In the genomic region with DNA sequence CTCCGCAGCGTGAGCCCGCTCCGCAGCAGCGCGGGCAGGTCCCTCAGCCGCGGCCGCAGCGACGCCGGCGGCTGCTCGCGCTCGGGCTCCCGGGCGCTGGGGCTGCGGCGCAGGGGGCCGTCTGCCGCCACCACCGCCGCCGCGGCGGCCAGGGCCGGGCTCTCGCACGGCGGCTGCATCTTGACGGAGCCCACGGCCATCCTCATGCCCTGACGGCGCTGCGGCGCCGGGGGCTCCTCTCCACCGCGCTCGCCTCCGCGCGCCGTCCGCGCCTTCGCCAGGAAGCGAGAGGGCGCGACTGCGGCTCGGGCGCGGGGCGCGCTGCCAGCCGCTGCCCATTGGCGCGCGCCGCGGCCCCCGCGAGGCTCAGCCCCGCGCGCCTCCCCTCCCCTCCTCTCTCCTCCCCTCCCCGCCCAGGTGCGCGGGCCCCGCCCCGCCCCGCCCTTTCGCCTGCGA, we compare ENCODE assay signal across 8 cellular contexts. TPM values are rescaled to one million over a fixed set of nuclear protein-coding genes. Genes with fewer than 3 reads are reported as not detected.
DNase-seq lines count a peak whose midpoint lies in the region; ATAC-seq, FAIRE-seq and TF ChIP-seq lines count a peak whose summit lies in the region.

A gene with protein sequence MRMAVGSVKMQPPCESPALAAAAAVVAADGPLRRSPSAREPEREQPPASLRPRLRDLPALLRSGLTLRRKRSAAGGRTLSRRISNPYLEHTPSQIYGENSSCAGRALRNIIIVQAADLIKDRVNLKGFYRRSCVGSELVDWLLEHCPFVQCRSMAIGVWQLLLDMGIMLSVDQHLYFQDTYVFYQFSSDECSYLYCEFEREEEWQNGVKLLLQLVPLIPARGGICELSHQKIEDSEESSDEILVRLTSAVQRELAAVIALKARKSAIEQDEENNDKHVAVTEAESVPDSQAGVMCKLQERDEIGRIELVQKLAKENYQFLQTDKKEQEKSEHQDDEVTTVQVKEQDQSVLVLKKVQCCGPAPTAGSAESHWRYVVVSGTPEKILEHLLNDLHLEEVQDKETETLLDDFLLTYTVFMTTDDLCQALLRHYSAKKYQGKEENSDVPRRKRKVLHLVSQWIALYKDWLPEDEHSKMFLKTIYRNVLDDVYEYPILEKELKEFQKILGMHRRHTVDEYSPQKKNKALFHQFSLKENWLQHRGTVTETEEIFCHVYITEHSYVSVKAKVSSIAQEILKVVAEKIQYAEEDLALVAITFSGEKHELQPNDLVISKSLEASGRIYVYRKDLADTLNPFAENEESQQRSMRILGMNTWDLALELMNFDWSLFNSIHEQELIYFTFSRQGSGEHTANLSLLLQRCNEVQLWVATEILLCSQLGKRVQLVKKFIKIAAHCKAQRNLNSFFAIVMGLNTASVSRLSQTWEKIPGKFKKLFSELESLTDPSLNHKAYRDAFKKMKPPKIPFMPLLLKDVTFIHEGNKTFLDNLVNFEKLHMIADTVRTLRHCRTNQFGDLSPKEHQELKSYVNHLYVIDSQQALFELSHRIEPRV (minus strand): TSS at position 300 of the 456 bp plus-strand sequence. CDS start 94 bp downstream, at position 206.

- CTCF ChIA-PET in activated naive CD4-positive, alpha-beta T cell treated with anti-CD3 and anti-CD28 coated beads, Interleukin-2, amount 10 ng/mL, durations not matched to agents 7 days and 5 days (lab: Charles Lee), result no interaction called here
- CTCF ChIA-PET in HepG2 (lab: Yijun Ruan, JAX; ENCODE audit: low intra/inter-chr PET ratio, low total read pairs), result interaction anchor here (0.9 kb wide), 1 partner anchor 30 kb away, joined by 3 read pairs; no protein-coding TSS in a partner anchor

- H3K36me3 Mint-ChIP-seq in activated naive CD4-positive, alpha-beta T cell treated with anti-CD3 and anti-CD28 coated beads, Interleukin-2, amount 10 ng/mL, durations not matched to agents 7 days and 5 days, result no peaks in the 10 kb centered on the region

- no peak for TF ChIP-seq EP300 in HepG2 (IDR thresholded peaks at IDR 0.05; ENCODE audit: low read depth in 2 of 2, low read length in 2 of 2)
- TF ChIP-seq EP300 in HepG2 (CRISPR knock-in tag; IDR thresholded peaks at IDR 0.05; ENCODE audit: borderline replicate concordance), result no peak

- H3K9ac ChIP-seq in HepG2 (ENCODE audit: insufficient read depth, low read depth, low read length), result peak within 1 kb of the TSS; percentile 89

- H3K4me3 ChIP-seq in HepG2 (replicated peaks in 1 of 3; ENCODE audit: insufficient read depth in 1 of 3, low read depth in 2 of 3, low read length in 3 of 3), result peak within 1 kb of the TSS; percentile 85 to 93 (median 88)
- H3K4me3 ChIP-seq in thymus (ENCODE audit: low read length), result peak within 1 kb of the TSS; percentile 86

- peak; percentile 43; the same call in 1 of the 2 replicates for TF ChIP-seq RAD21 in HepG2 (CRISPR knock-in tag; IDR thresholded peaks at IDR 0.05)

- no peaks in the 10 kb centered on the region for H3K9me3 ChIP-seq in HepG2 (ENCODE audit: low read length)
- H3K9me3 ChIP-seq in thymus (ENCODE audit: control insufficient read depth), result peaks cover 3% of the 10 kb centered on the region

- H3K27ac Mint-ChIP-seq in activated naive CD4-positive, alpha-beta T cell treated with anti-CD3 and anti-CD28 coated beads, Interleukin-2, amount 10 ng/mL, durations not matched to agents 7 days and 5 days, result no peak within 1 kb of the TSS

- H3K27me3 Mint-ChIP-seq in activated naive CD4-positive, alpha-beta T cell treated with anti-CD3 and anti-CD28 coated beads, Interleukin-2, amount 10 ng/mL, durations not matched to agents 7 days and 5 days, result peaks cover 51% of the 10 kb centered on the region

- H2AFZ ChIP-seq in HepG2 (ENCODE audit: low read length), result no peak within 1 kb of the TSS

- H3K36me3 ChIP-seq in HepG2 (replicated peaks in 1 of 2; ENCODE audit: control insufficient read depth in 1 of 2, insufficient read depth in 2 of 2, low read length in 2 of 2) (no peaks in the 10 kb centered on the region; a peak in 1 of 5 replicates), thymus (ENCODE audit: control insufficient read depth, insufficient read depth) (no peaks in the 10 kb centered on the region)

- H3K4me2 ChIP-seq in HepG2 (ENCODE audit: low read depth, low read length), result peak within 1 kb of the TSS; percentile 95

- H3K4me1 ChIP-seq in HepG2 (ENCODE audit: insufficient read depth, low read length), result peaks cover 85% of the 10 kb centered on the region
- H3K4me1 ChIP-seq in thymus (ENCODE audit: control insufficient read depth, insufficient read depth, low read length), result no peaks in the 10 kb centered on the region

- in situ Hi-C loops in HepG2 (cut with HindIII; ENCODE audit: extremely low pct_ligation_motif_present, low pct_unique_long_range_greater_than_20kb), result no loop called here

- H3K79me2 ChIP-seq in HepG2 (ENCODE audit: insufficient read depth, low read length), result peaks cover 45% of the 10 kb centered on the region

- POLR2A ChIA-PET in HepG2 (lab: Yijun Ruan, JAX), result interaction anchor here (0.6 to 5.4 kb wide), 7 partner anchors 11 to 445 kb away, joined by 3 to 85 read pairs (median 15); no protein-coding TSS in a partner anchor

- peaks cover 5% of the 10 kb centered on the region; the same call in 1 of the 2 replicates for H4K20me1 ChIP-seq in HepG2 (ENCODE audit: insufficient read depth, low read length)

- peaks cover 2% of the 10 kb centered on the region for H3K9me3 Mint-ChIP-seq in activated naive CD4-positive, alpha-beta T cell treated with anti-CD3 and anti-CD28 coated beads, Interleukin-2, amount 10 ng/mL, durations not matched to agents 7 days and 5 days

- WGBS in HepG2 (ENCODE audit: low lambda C conversion rate), result no CpG with 5 or more reads among the region's 76 CpGs
- WGBS in thymus, result under 1% methylated on average over 75 of the region's 76 CpGs

- FAIRE-seq in HepG2 (lab: Jason Lieb, UNC), result no peak

- intact Hi-C loops in HepG2 (cut with micrococcal nuclease; ENCODE audit: unreplicated experiment), result loop anchor here (1.0 kb wide), 1 partner anchor 87 kb away; no protein-coding TSS in a partner anchor

- H3K27ac ChIP-seq in caudate nucleus (ENCODE audit: low read depth, low read length), result peak within 1 kb of the TSS; percentile 60
- H3K27ac ChIP-seq in HepG2 (ENCODE audit: extremely low read length, insufficient read depth, low read length), result peak within 1 kb of the TSS; percentile 95
- H3K27ac ChIP-seq in thymus (ENCODE audit: low read depth), result peak within 1 kb of the TSS; percentile 40

- H3K27me3 ChIP-seq in HepG2 (ENCODE audit: control insufficient read depth in 1 of 2, insufficient read depth in 2 of 2, low read length in 2 of 2) (peaks cover 0 to 3% of the 10 kb centered on the region in 2 experiments; a peak in 1 of 5 replicates), thymus (ENCODE audit: control insufficient read depth, insufficient read depth) (no peaks in the 10 kb centered on the region)

- no TSS peak for BruUV-seq in HepG2 (replicated peaks; lab: Mats Ljungman, UMichigan)

- no peak for DNase-seq in activated naive CD4-positive, alpha-beta T cell treated with anti-CD3 and anti-CD28 coated beads, Interleukin-2, amount 10 ng/mL, durations not matched to agents 7 days and 5 days
- DNase-seq in activated naive CD4-positive, alpha-beta T cell treated with Interleukin-2 at 50 U/mL for 16 hours, result no peak
- peak; percentile 12 for DNase-seq in NCI-H2227 treated with DMSO at 0.1 percent for 48 hours (lab: John Stamatoyannopoulos, UW)
- peak in 11 of 61 donors; percentile 9 to 53 (median 31) for DNase-seq in caudate nucleus (lab: John Stamatoyannopoulos, UW)
- DNase-seq in HepG2 (ENCODE audit: low spot score), result no peak
- DNase-seq in cerebellar cortex (ENCODE audit: low spot score), result no peak

- peaks cover 9% of the 10 kb centered on the region for H3K4me1 Mint-ChIP-seq in activated naive CD4-positive, alpha-beta T cell treated with anti-CD3 and anti-CD28 coated beads, Interleukin-2, amount 10 ng/mL, durations not matched to agents 7 days and 5 days

- ATAC-seq in HG02678 (IDR thresholded peaks at IDR 0.05; ENCODE audit: unreplicated experiment) (peak; percentile 62), HepG2 (peak; percentile 44)

- peak within 1 kb of the TSS; percentile 68 for H3K4me3 Mint-ChIP-seq in activated naive CD4-positive, alpha-beta T cell treated with anti-CD3 and anti-CD28 coated beads, Interleukin-2, amount 10 ng/mL, durations not matched to agents 7 days and 5 days

- peak in 1 of 2 experiments; percentile 54; a peak in 1 of 4 replicates for TF ChIP-seq POLR2A in HepG2 (IDR thresholded peaks at IDR 0.05; ENCODE audit: insufficient read depth in 1 of 2, low read depth in 2 of 2, low read length in 2 of 2)

- TF ChIP-seq CTCF in HepG2 (CRISPR knock-in tag; IDR thresholded peaks at IDR 0.05), result no peak

TF ChIP-seq in HepG2, 621 proteins besides CTCF, POLR2A, EP300 and RAD21 (continues in another document):
- TF ChIP-seq POLR2AphosphoS5 (IDR thresholded peaks at IDR 0.05; ENCODE audit: low read depth, low read length) (peak; percentile 43; the same call in 1 of the 2 replicates), ZFY (CRISPR knock-in tag; IDR thresholded peaks at IDR 0.05) (peak; percentile 27; the same call in 1 of the 2 replicates), ZBTB38 (CRISPR knock-in tag; IDR thresholded peaks at IDR 0.05) (0 out of 2 replicates have a peak, but pooled peaks have one; percentile 11)

RNA-seq across cellular contexts. Expression of the gene that starts here (rescaled TPM):
- total RNA-seq in HepG2 (2016; rRNA removed; fragmentation: Illumina TruSeq; extraction: Trizol), result 14.2 and 23.4 TPM in 2 replicates
- total RNA-seq in HepG2 (2016; cell fraction: cytosol; rRNA removed; fragmentation: Illumina TruSeq; extraction: Trizol; ENCODE audit: low read depth), result 38.2 and 53.3 TPM in 2 replicates
- total RNA-seq in HepG2 (2016; cell fraction: insoluble cytoplasmic fraction; rRNA removed; fragmentation: Illumina TruSeq; extraction: Trizol), result 13.2 and 22.4 TPM in 2 replicates
- 12.4 and 13.4 TPM in 2 replicates for total RNA-seq in HepG2 (2016; cell fraction: membrane; rRNA removed; fragmentation: Illumina TruSeq; extraction: Trizol)
- total RNA-seq in HepG2 (2016; cell fraction: nucleus; rRNA removed; fragmentation: Illumina TruSeq; extraction: Trizol), result 71.0 and 73.9 TPM in 2 replicates
- polyA plus RNA-seq in HepG2 (2011; rRNA removed) (17.1 and 22.1 TPM in 2 replicates), thymus (6.1 TPM)
- 5.9 and 10.7 TPM in 2 replicates for polyA plus RNA-seq in HepG2 (2011; cell fraction: cytosol; rRNA removed)
- polyA plus RNA-seq in HepG2 (2011; cell fraction: nucleus; rRNA removed), result 46.0 and 51.6 TPM in 2 replicates
- polyA plus RNA-seq in HepG2 (2012), result 17.5 and 19.8 TPM in 2 replicates
- polyA plus RNA-seq in HepG2 (2016; cell fraction: cytosol; fragmentation: Illumina TruSeq; extraction: Trizol; ENCODE audit: low read depth), result 0.33 and 0.40 TPM in 2 replicates
- polyA plus RNA-seq in HepG2 (2016; cell fraction: insoluble cytoplasmic fraction; fragmentation: Illumina TruSeq; extraction: Trizol; ENCODE audit: low read depth), result 6.6 and 6.7 TPM in 2 replicates
- 1.1 and 1.5 TPM in 2 replicates for polyA plus RNA-seq in HepG2 (2016; cell fraction: membrane; fragmentation: Illumina TruSeq; extraction: Trizol; ENCODE audit: low read depth)
- polyA plus RNA-seq in HepG2 (2016; cell fraction: nucleus; fragmentation: Illumina TruSeq; extraction: Trizol; ENCODE audit: insufficient read depth, low read depth), result 16.3 and 19.9 TPM in 2 replicates
- polyA minus RNA-seq in HepG2 (2011; rRNA and poly(A)+ RNA removed; ENCODE audit: low replicate concordance), result 0.12 and 96.5 TPM in 2 replicates
- polyA minus RNA-seq in HepG2 (2011; cell fraction: cytosol; rRNA and poly(A)+ RNA removed), result 28.1 and 39.1 TPM in 2 replicates
- polyA minus RNA-seq in HepG2 (2011; cell fraction: nucleus; rRNA and poly(A)+ RNA removed), result 471 and 523 TPM in 2 replicates

Comparison
In these comparisons a context has a peak if more than half of its experiments do, and no peak if none do; other contexts are left out.
1. H3K27ac ChIP-seq: peak in every context shown above with its lines; median percentile 95 in HepG2; 60 in caudate nucleus; 40 in thymus.